16 cellular contexts compared by ENCODE assay signal in the genomic region with DNA sequence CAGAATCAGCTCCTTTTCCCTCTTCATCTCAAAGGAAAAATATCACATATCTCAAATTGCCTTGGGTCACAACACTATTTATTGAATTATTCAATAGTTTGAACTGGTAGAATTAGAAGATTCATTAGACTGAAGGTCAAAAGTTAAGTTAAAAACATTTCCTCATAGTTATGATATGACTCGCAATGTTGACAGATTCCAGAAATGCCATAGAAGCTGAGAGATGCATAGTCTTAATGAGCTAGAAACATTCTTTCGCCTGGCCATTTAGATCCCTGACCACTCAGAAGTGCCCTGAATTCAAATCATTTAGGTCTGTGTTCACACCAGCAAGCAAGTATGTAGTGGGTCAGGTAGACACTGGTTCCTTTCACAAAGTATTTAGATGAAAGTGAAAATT. TPM values are rescaled to one million over a fixed set of nuclear protein-coding genes. Genes with fewer than 3 reads are reported as not detected.
DNase-seq lines count a peak whose midpoint lies in the region; TF ChIP-seq lines count a peak whose summit lies in the region.
"Had no signal": no experiment of that assay in that cellular context is flagged by ENCODE, and none has a peak within 500 bp of the region (broad histone marks: within the 10 kb centered on the region; RNA-seq: fewer than 3 reads in every experiment).

No MANE protein-coding gene starts in this region.

- no peak overlapping the region for H2AFZ ChIP-seq in osteoblast (ENCODE audit: low read length)

- no peaks in the 10 kb centered on the region for H3K9me3 ChIP-seq in osteoblast (ENCODE audit: low read depth, low read length)

- no peaks in the 10 kb centered on the region for H3K27me3 ChIP-seq in osteoblast (ENCODE audit: insufficient read depth, low read length)

- H3K79me2 ChIP-seq in osteoblast (ENCODE audit: insufficient read depth, low read length) = no peaks in the 10 kb centered on the region

- CTCF ChIA-PET in RWPE1 (lab: Yijun Ruan, JAX) = no interaction called here

- no peak overlapping the region for H3K27ac ChIP-seq in RWPE1
- H3K27ac ChIP-seq in osteoblast (ENCODE audit: low read depth, low read length) = no peak overlapping the region
- H3K27ac ChIP-seq: skin epidermis had no signal

- H3K4me3 ChIP-seq in fibroblast of mammary gland (ENCODE audit: control insufficient read depth, low read depth, low read length) = no peak overlapping the region
- no peak overlapping the region for H3K4me3 ChIP-seq in osteoblast (ENCODE audit: insufficient read depth, low read length)
- H3K4me3 ChIP-seq: skin epidermis had no signal

- POLR2A ChIA-PET in RWPE1 (lab: Yijun Ruan, JAX; ENCODE audit: low non-redundant PET) = no interaction called here

- no peaks in the 10 kb centered on the region for H3K36me3 ChIP-seq in osteoblast (ENCODE audit: insufficient read depth, low read length)

- peaks cover 21% of the 10 kb centered on the region for H3K4me1 ChIP-seq in osteoblast (ENCODE audit: insufficient read depth, low read length)

- peak overlapping the region; percentile 44 for H3K4me2 ChIP-seq in osteoblast (ENCODE audit: insufficient read depth, low read length)

- DNase-seq in ELR (ENCODE audit: low read depth) = peak; percentile 54
- DNase-seq in RWPE1 (ENCODE audit: low spot score) = peak; percentile 67
- DNase-seq in fibroblast of mammary gland (ENCODE audit: low read depth) = peak; percentile 23
- no peak for DNase-seq in osteoblast (ENCODE audit: insufficient read length, low spot score, missing footprints)
- DNase-seq in GF-D8 (lab: John Stamatoyannopoulos, UW) = no peak
- no peak for DNase-seq in NCI-H774 (lab: John Stamatoyannopoulos, UW)
- DNase-seq in NCI-H146 (lab: John Stamatoyannopoulos, UW) = no peak
- DNase-seq in germinal center (ENCODE audit: low spot score) = no peak
- DNase-seq: activated CD4-positive, alpha-beta T cell treated with anti-CD3 and anti-CD28 coated beads, Interleukin-2, amount 50 U/mL, for 1 hour; DND-41; erythroblast; midbrain; NCI-H187 treated with DMSO at 0.1 percent for 48 hours; SHP77 had no signal

- no peaks in the 10 kb centered on the region for H4K20me1 ChIP-seq in osteoblast (ENCODE audit: insufficient read depth, low read length)

- TF ChIP-seq CTCF in RWPE1 (conservative IDR thresholded peaks at IDR 0.05; ENCODE audit: low read depth) (no peak), fibroblast of mammary gland (conservative IDR thresholded peaks at IDR 0.05; ENCODE audit: control insufficient read depth, insufficient read depth, low read depth, low read length) (no peak), osteoblast (IDR thresholded peaks at IDR 0.05; ENCODE audit: extremely low read depth, low read depth, low read length) (no peak)

RNA-seq across cellular contexts. Expression of a gene that starts 44.4 kb away (rescaled TPM):
- total RNA-seq in osteoblast = 2.2 and 3.5 TPM in 2 replicates
- total RNA-seq: activated naive CD4-positive, alpha-beta T cell treated with anti-CD3 and anti-CD28 coated beads, Interleukin-2, amount 50 U/mL, for 72 hours had no signal

Comparison
In these comparisons a context has a peak if more than half of its experiments do, and no peak if none do; other contexts are left out.
1. DNase-seq: peak in ELR (single experiment), RWPE1 (single experiment) and fibroblast of mammary gland (single experiment); none in osteoblast (single experiment), GF-D8 (single experiment), NCI-H774 (single experiment), NCI-H146 (single experiment) and germinal center (single experiment).